Comparison of ENCODE assay signal across 32 cellular contexts in genomic region chr1:240589585-240590110, GRCh38. TPM values are rescaled to one million over a fixed set of nuclear protein-coding genes. Genes with fewer than 3 reads are reported as not detected.
"Had no signal": no experiment of that assay in that cellular context is flagged by ENCODE, and none has a peak within 500 bp of the region (broad histone marks: within the 10 kb centered on the region; RNA-seq: fewer than 3 reads in every experiment).

No MANE protein-coding gene starts in this region.

- FAIRE-seq: colon, endometrium, endothelial cell of umbilical vein, frontal cortex had no signal

- H3K4me1 ChIP-seq: adrenal gland, body of pancreas had no signal

- ATAC-seq: activated CD4-positive, alpha-beta T cell treated with anti-CD3 and anti-CD28 coated beads for 36 hours; activated CD8-positive, alpha-beta memory T cell treated with anti-CD3 and anti-CD28 coated beads, Interleukin-2, amount 10 ng/mL, durations not matched to agents 7 days and 5 days; activated CD8-positive, alpha-beta T cell treated with anti-CD3 and anti-CD28 coated beads, Interleukin-2, amount 10 ng/mL, durations not matched to agents 7 days and 5 days; activated naive CD8-positive, alpha-beta T cell treated with anti-CD3 and anti-CD28 coated beads, Interleukin-2, amount 50 U/mL, for 24 hours; activated T-cell treated with anti-CD3 and anti-CD28 coated beads, Interleukin-2, amount 50 U/mL, for 72 hours; body of pancreas had no signal

- DNase-seq: activated CD4-positive, alpha-beta memory T cell treated with anti-CD3 and anti-CD28 coated beads for 36 hours; activated CD4-positive, alpha-beta T cell treated with anti-CD3 and anti-CD28 coated beads for 36 hours; activated CD4-positive, alpha-beta T cell treated with anti-CD3 and anti-CD28 coated beads, Interleukin-2, amount 10 ng/mL, durations not matched to agents 24 days and 14 days; activated CD4-positive, CD25-positive, alpha-beta regulatory T cell; activated CD4-positive, CD25-positive, alpha-beta regulatory T cell treated with anti-CD3 and anti-CD28 coated beads, Interleukin-2, amount 50 U/mL, for 72 hours; activated CD8-positive, alpha-beta memory T cell treated with anti-CD3 and anti-CD28 coated beads, Interleukin-2, amount 10 ng/mL, durations not matched to agents 7 days and 5 days; activated CD8-positive, alpha-beta memory T cell treated with anti-CD3 and anti-CD28 coated beads, Interleukin-2, amount 50 U/mL, for 4 hours; activated CD8-positive, alpha-beta T cell treated with anti-CD3 and anti-CD28 coated beads, Interleukin-2, amount 10 ng/mL, durations not matched to agents 7 days and 5 days; activated gamma-delta T cell; activated naive CD4-positive, alpha-beta T cell; activated naive CD4-positive, alpha-beta T cell treated with anti-CD3 and anti-CD28 coated beads, Interleukin-2, amount 50 U/mL, for 16 hours; activated naive CD8-positive, alpha-beta T cell treated with anti-CD3 and anti-CD28 coated beads for 36 hours; activated naive CD8-positive, alpha-beta T cell treated with anti-CD3 and anti-CD28 coated beads, Interleukin-2, amount 50 U/mL, for 24 hours; activated T-cell treated with anti-CD3 and anti-CD28 coated beads, Interleukin-2, amount 50 U/mL, for 24 hours; activated T-cell treated with anti-CD3 and anti-CD28 coated beads, Interleukin-2, amount 50 U/mL, for 72 hours; adrenal gland; amygdala; aorta; body of pancreas; caudate nucleus; cortex of kidney; dermis blood vessel endothelial cell; effector CD8-positive, alpha-beta T cell; foreskin fibroblast; head of caudate nucleus; T-helper 2 cell had no signal

- H3K4me3 ChIP-seq: adrenal gland, body of pancreas had no signal

- H3K27me3 ChIP-seq: adrenal gland, body of pancreas had no signal

- H3K9me3 ChIP-seq: adrenal gland, body of pancreas had no signal

- H3K36me3 ChIP-seq: adrenal gland had no signal

- H3K27ac ChIP-seq: adrenal gland, body of pancreas, epithelial cell of prostate had no signal

RNA-seq across cellular contexts. Expression of gene GREM2, which starts 22.3 kb away (rescaled TPM):
- total RNA-seq: activated CD8-positive, alpha-beta memory T cell treated with anti-CD3 and anti-CD28 coated beads for 36 hours; activated CD8-positive, alpha-beta T cell treated with anti-CD3 and anti-CD28 coated beads, Interleukin-2, amount 10 ng/mL, durations not matched to agents 7 days and 5 days; activated naive CD8-positive, alpha-beta T cell treated with anti-CD3 and anti-CD28 coated beads for 36 hours; dermis blood vessel endothelial cell; endothelial cell of umbilical vein had no signal
- polyA plus RNA-seq: endothelial cell of umbilical vein had no signal
